Comparison of ENCODE assay signal across 8 cellular contexts in genomic region chr2:8681786-8682692, GRCh38. TPM values are rescaled to one million over a fixed set of nuclear protein-coding genes. Genes with fewer than 3 reads are reported as not detected.
DNase-seq lines count a peak whose midpoint lies in the region; ATAC-seq and TF ChIP-seq lines count a peak whose summit lies in the region.

Gene ID2, plus strand, starts transcription at chr2:8682056. Its CDS starts 110 bp downstream, at chr2:8682166.

- no peaks in the 10 kb centered on the region for H3F3A ChIP-seq in PC-3 (ENCODE audit: low read length, unreplicated experiment)

- H3K27ac ChIP-seq in PC-3 (ENCODE audit: low read length), result peak within 1 kb of the TSS; percentile 16

- H3K9me2 ChIP-seq in PC-3 (replicated peaks; ENCODE audit: low read length), result no peaks in the 10 kb centered on the region

- no peak for TF ChIP-seq RAD21 in Ishikawa (IDR thresholded peaks at IDR 0.05; ENCODE audit: low read depth)

- H3K4me2 ChIP-seq in PC-3 (ENCODE audit: low read length), result peak within 1 kb of the TSS; percentile 99

- no peaks in the 10 kb centered on the region for H3K36me3 ChIP-seq in PC-3 (ENCODE audit: low read depth, low read length)

- peak within 1 kb of the TSS; percentile 67 for H3K9ac ChIP-seq in PC-3 (ENCODE audit: low read length)

- CTCF ChIA-PET in PC-3 (lab: Charles Lee), result interaction anchor here (0.9 to 2.4 kb wide), 3 partner anchors 11 to 1255 kb away, joined by 3 to 6 read pairs (median 4); no protein-coding TSS in a partner anchor

- ATAC-seq in GM21619 (IDR thresholded peaks at IDR 0.05; ENCODE audit: unreplicated experiment) (peak; percentile 51), PC-3 (peak; percentile 41)

- intact Hi-C loops in PC-3 (cut with micrococcal nuclease), result loop anchor here (2.0 to 10.0 kb wide), 7 partner anchors 77 to 1010 kb away; no protein-coding TSS in a partner anchor

- peaks cover 13% of the 10 kb centered on the region for H4K20me1 ChIP-seq in PC-3 (ENCODE audit: low read length)

- no peak for TF ChIP-seq EP300 in Ishikawa (IDR thresholded peaks at IDR 0.05; ENCODE audit: borderline replicate concordance)

- POLR2A ChIA-PET in PC-3 (lab: Charles Lee; ENCODE audit: unreplicated experiment), result interaction anchor here (0.5 to 1.6 kb wide), 12 partner anchors 53 to 1333 kb away, joined by 3 to 7 read pairs (median 3); no protein-coding TSS in a partner anchor

- H3K4me3 ChIP-seq in PC-3 (ENCODE audit: low read length), result peak within 1 kb of the TSS; percentile 88
- H3K4me3 ChIP-seq in mononuclear cell (ENCODE audit: low read length), result peak within 1 kb of the TSS; percentile 90

- H3K27me3 ChIP-seq in PC-3 (ENCODE audit: low read length) (no peaks in the 10 kb centered on the region), mononuclear cell (ENCODE audit: insufficient read depth, low read length) (peaks cover 19% of the 10 kb centered on the region)

- peaks cover 19% of the 10 kb centered on the region for H3K79me2 ChIP-seq in PC-3 (ENCODE audit: low read length)

- H3K9me3 ChIP-seq in PC-3 (ENCODE audit: low read length) (no peaks in the 10 kb centered on the region), mononuclear cell (ENCODE audit: low read depth, low read length) (no peaks in the 10 kb centered on the region)

- H3K4me1 ChIP-seq in PC-3 (ENCODE audit: insufficient read depth, low read length) (peaks cover 42% of the 10 kb centered on the region), mononuclear cell (ENCODE audit: insufficient read depth, low read length) (peaks cover 61% of the 10 kb centered on the region)

- peak; percentile 96 for DNase-seq in DMS153 treated with DMSO at 0.1 percent for 48 hours (lab: John Stamatoyannopoulos, UW; ENCODE audit: unreplicated experiment)
- peak; percentile 99 for DNase-seq in PC-3
- peak; percentile 98 for DNase-seq in activated T-cell treated with anti-CD3 and anti-CD28 coated beads for 4 hours
- peak; percentile 99 for DNase-seq in epidermal melanocyte (ENCODE audit: insufficient read length, low spot score)
- DNase-seq in stimulated activated CD8-positive, alpha-beta memory T cell treated with anti-CD3 and anti-CD28 coated beads, Interleukin-2, amount 100 ng/mL, for 48 hours (ENCODE audit: low read depth in 2 of 2), result peak; percentile 97 to 98

- no peak for TF ChIP-seq CTCF in PC-3 (conservative IDR thresholded peaks at IDR 0.05; ENCODE audit: low read depth, low read length)

- H2AFZ ChIP-seq in PC-3 (ENCODE audit: low read length), result peak within 1 kb of the TSS; percentile 94

- BruUV-seq in PC-3 (replicated peaks; lab: Mats Ljungman, UMichigan), result TSS peak; percentile 65

TF ChIP-seq in Ishikawa, 13 proteins besides CTCF, POLR2A, EP300 and RAD21:
- TF ChIP-seq FOXM1 (IDR thresholded peaks at IDR 0.05; ENCODE audit: borderline replicate concordance, low read depth), result no peak
- peak; percentile 36; the same call in 1 of the 2 replicates for TF ChIP-seq TCF12 (IDR thresholded peaks at IDR 0.05; ENCODE audit: low read depth)
- TF ChIP-seq CREB1 (IDR thresholded peaks at IDR 0.05; ENCODE audit: low read depth), result no peak; the same call in 1 of the 2 replicates
- peak; percentile 95 for TF ChIP-seq TAF1 (IDR thresholded peaks at IDR 0.05; ENCODE audit: low read depth)
- no peak for TF ChIP-seq CEBPB (IDR thresholded peaks at IDR 0.05)
- no peak for TF ChIP-seq TEAD4 (IDR thresholded peaks at IDR 0.05)
- no peak; the same call in 1 of the 2 replicates for TF ChIP-seq MAX (IDR thresholded peaks at IDR 0.05)
- no peak for TF ChIP-seq YY1 (IDR thresholded peaks at IDR 0.05; ENCODE audit: low read depth)
- TF ChIP-seq USF1 (IDR thresholded peaks at IDR 0.05), result no peak
- TF ChIP-seq REST (IDR thresholded peaks at IDR 0.05; ENCODE audit: low read depth), result no peak
- TF ChIP-seq ZBTB7A (IDR thresholded peaks at IDR 0.05; ENCODE audit: low read depth), result no peak

RNA-seq across cellular contexts. Expression of gene ID2, which starts in this region (rescaled TPM):
- total RNA-seq in PC-3 (2014; rRNA removed) (92.1 and 93.3 TPM in 2 replicates), mononuclear cell (717 TPM)

Comparison
In these comparisons a context has a peak if more than half of its experiments do, and no peak if none do; other contexts are left out.
1. Peak in every context shown above with its lines: DNase-seq, ATAC-seq, H3K4me3 ChIP-seq and H3K27ac ChIP-seq.